In genomic region chr7:152761116-152761748, GRCh38 we compare ENCODE assay signal across 9 cellular contexts. TPM values are rescaled to one million over a fixed set of nuclear protein-coding genes. Genes with fewer than 3 reads are reported as not detected.
DNase-seq lines count a peak whose midpoint lies in the region; ATAC-seq and TF ChIP-seq lines count a peak whose summit lies in the region.
"Had no signal": no experiment of that assay in that cellular context is flagged by ENCODE, and none has a peak within 500 bp of the region (broad histone marks: within the 10 kb centered on the region; RNA-seq: fewer than 3 reads in every experiment).

No MANE protein-coding gene starts in this region.

- H3K9me3 ChIP-seq in iPS-15b (ENCODE audit: control insufficient read depth, insufficient read depth, low read length) = no peaks in the 10 kb centered on the region
- H3K9me3 ChIP-seq in prostate gland = no peaks in the 10 kb centered on the region
- no peaks in the 10 kb centered on the region for H3K9me3 ChIP-seq in colonic mucosa

- peak; percentile 39 for ATAC-seq in GM21825 (IDR thresholded peaks at IDR 0.05; ENCODE audit: unreplicated experiment)

- DNase-seq in Caki2 (ENCODE audit: low read depth) (peak; percentile 32), RPMI7951 (ENCODE audit: low read depth) (peak; percentile 32), prostate gland (ENCODE audit: low spot score) (no peak), activated gamma-delta T cell treated with Interleukin-2 at 50 U/mL for 16 hours (no peak), NCI-H510A (lab: John Stamatoyannopoulos, UW) (no peak), colonic mucosa (no peak)

- intact Hi-C loops in prostate gland (cut with DNase I) = no loop called here
- intact Hi-C loops in colonic mucosa (cut with DNase I) = no loop called here

- H3K27ac ChIP-seq in prostate gland = no peak overlapping the region
- H3K27ac ChIP-seq in colonic mucosa = no peak overlapping the region
- H3K27ac ChIP-seq: SJSA1 had no signal

- no peak for TF ChIP-seq POLR2A in prostate gland (IDR thresholded peaks at IDR 0.05)

- in situ Hi-C loops in Caki2 (cut with HindIII; ENCODE audit: low pct_unique_long_range_greater_than_20kb, low sequenced_read_pairs) = no loop called here

- WGBS in prostate gland = 76% methylated on average over 8 of the region's 8 CpGs

- H3K36me3 ChIP-seq in iPS-15b (ENCODE audit: control insufficient read depth, insufficient read depth, low read length) (no peaks in the 10 kb centered on the region), prostate gland (no peaks in the 10 kb centered on the region), colonic mucosa (no peaks in the 10 kb centered on the region)

- H3K9ac ChIP-seq in iPS-15b (ENCODE audit: low read depth, low read length) (no peak overlapping the region), colonic mucosa (ENCODE audit: low read depth in 2 of 2, low read length in 2 of 2) (no peak overlapping the region)

- TF ChIP-seq CTCF in prostate gland (IDR thresholded peaks at IDR 0.05) (no peak), colonic mucosa (IDR thresholded peaks at IDR 0.05) (no peak)

- H3K27me3 ChIP-seq in iPS-15b (ENCODE audit: control insufficient read depth, insufficient read depth, low read length) (no peaks in the 10 kb centered on the region), prostate gland (replicated peaks; ENCODE audit: insufficient read depth) (no peaks in the 10 kb centered on the region), colonic mucosa (no peaks in the 10 kb centered on the region)
- H3K27me3 ChIP-seq: SJSA1 had no signal

- H3K4me1 ChIP-seq in iPS-15b (ENCODE audit: control insufficient read depth, insufficient read depth, low read length) (peaks cover 10% of the 10 kb centered on the region), prostate gland (replicated peaks) (no peaks in the 10 kb centered on the region), colonic mucosa (no peaks in the 10 kb centered on the region)

- peak overlapping the region; percentile 99 for H3K4me3 ChIP-seq in iPS-15b (ENCODE audit: low read depth, low read length)
- no peak overlapping the region for H3K4me3 ChIP-seq in prostate gland
- H3K4me3 ChIP-seq in colonic mucosa = no peak overlapping the region

RNA-seq across cellular contexts. Expression of gene ACTR3B, which starts 1.7 kb away (rescaled TPM):
- 9.9 and 42.5 TPM in 2 replicates for total RNA-seq in Caki2 (2014; rRNA removed; shearing (Covaris generic); ENCODE audit: low replicate concordance)
- 4.0 and 4.3 TPM in 2 replicates for total RNA-seq in RPMI7951 (2014; rRNA removed; shearing (Covaris generic))
- total RNA-seq in prostate gland (10 to 100 TPM in 1 of 2 donors, 1 to 10 TPM in 1; 8.2 to 18.3 TPM), colonic mucosa (1 to 10 TPM; 4.2 to 5.1 TPM)

Comparison
In these comparisons a context has a peak if more than half of its experiments do, and no peak if none do; other contexts are left out.
1. DNase-seq: peak in Caki2 (single experiment) and RPMI7951 (single experiment); none in prostate gland (single experiment), activated gamma-delta T cell treated with Interleukin-2 at 50 U/mL for 16 hours (single experiment), NCI-H510A (single experiment) and colonic mucosa (single experiment).